Comparison of ENCODE assay signal across 14 cellular contexts in genomic region chr13:89465366-89465765, GRCh38.
DNase-seq lines count a peak whose midpoint lies in the region; ATAC-seq, FAIRE-seq and TF ChIP-seq lines count a peak whose summit lies in the region.
"Had no signal": no experiment of that assay in that cellular context is flagged by ENCODE, and none has a peak within 500 bp of the region (broad histone marks: within the 10 kb centered on the region; RNA-seq: fewer than 3 reads in every experiment).

No MANE protein-coding gene starts in this region.

- H3K36me3 ChIP-seq in GM12878 (ENCODE audit: control insufficient read depth in 2 of 2, insufficient read depth in 2 of 2, low read length in 1 of 2): no peaks in the 10 kb centered on the region

- no peak overlapping the region for H3K27ac ChIP-seq in GM12878 (ENCODE audit: control insufficient read depth, insufficient read depth)
- H3K27ac ChIP-seq: skin epidermis had no signal

- no peaks in the 10 kb centered on the region for H3K9me3 ChIP-seq in GM12878 (replicated peaks; ENCODE audit: control insufficient read depth, insufficient read depth, low read length)

- H3K4me2 ChIP-seq in GM12878 (ENCODE audit: control insufficient read depth, insufficient read depth): no peak overlapping the region

- peak; percentile 72 for ATAC-seq in GM21786 (IDR thresholded peaks at IDR 0.05; ENCODE audit: unreplicated experiment)
- peak; percentile 39 for ATAC-seq in HG03442 (IDR thresholded peaks at IDR 0.05; ENCODE audit: unreplicated experiment)
- peak; percentile 65 for ATAC-seq in GM12878
- no peak for ATAC-seq in HG03025 (IDR thresholded peaks at IDR 0.05; ENCODE audit: low FRiP score, unreplicated experiment)
- ATAC-seq: T-helper 17 cell had no signal

- POLR2A ChIA-PET in GM12878 (lab: Charles Lee): no interaction called here

- 0% methylated on average over 2 of the region's 2 CpGs for WGBS in GM12878 (ENCODE audit: insufficient coverage, insufficient replicate concordance, low lambda C conversion rate, missing lambda C conversion rate)

- no peak overlapping the region for H2AFZ ChIP-seq in GM12878 (ENCODE audit: control insufficient read depth, low read depth, low read length)

- H3K79me2 ChIP-seq in GM12878 (ENCODE audit: control insufficient read depth, insufficient read depth, low read length): no peaks in the 10 kb centered on the region

- in situ Hi-C loops in GM12878 (cut with MboI): no loop called here

- no peak overlapping the region for H3K4me3 ChIP-seq in GM12878
- H3K4me3 ChIP-seq: skin epidermis had no signal

- no peaks in the 10 kb centered on the region for H4K20me1 ChIP-seq in GM12878 (ENCODE audit: control insufficient read depth, insufficient read depth)

- DNase-seq in GM12878 (ENCODE audit: low read depth, low spot score) (peak; percentile 3), smooth muscle cell of the brain vasculature (ENCODE audit: low read depth, low spot score) (peak; percentile 49), SKM-1 treated with dmso at 0.1 percent for 144 hours (lab: John Stamatoyannopoulos, UW; ENCODE audit: unreplicated experiment) (no peak), AG08395 (ENCODE audit: low spot score) (no peak)
- DNase-seq: anterior cingulate cortex, DMS 273 treated with DMSO at 0.1 percent for 48 hours, NCI-H146, T-helper 17 cell had no signal

- no peak for TF ChIP-seq CTCF in GM12878 (IDR thresholded peaks at IDR 0.05 in 2 of 3, conservative IDR thresholded peaks at IDR 0.05 in 1 of 3; ENCODE audit: control insufficient read depth in 2 of 3, extremely low read depth in 1 of 3, insufficient read depth in 1 of 3, low read depth in 3 of 3, low read length in 3 of 3)

- no peaks in the 10 kb centered on the region for H3K27me3 ChIP-seq in GM12878 (replicated peaks in 1 of 2; ENCODE audit: control insufficient read depth in 2 of 2, insufficient read depth in 2 of 2, low read length in 1 of 2)

- TF ChIP-seq RAD21 in GM12878 (IDR thresholded peaks at IDR 0.05; ENCODE audit: insufficient read depth, low read depth, low read length): no peak

- H3K9ac ChIP-seq in GM12878 (ENCODE audit: control insufficient read depth, insufficient read depth, low read length): no peak overlapping the region

- FAIRE-seq in GM12878 (lab: Jason Lieb, UNC): no peak
- FAIRE-seq: endothelial cell of umbilical vein, GM18507 had no signal

- BruUV-seq in GM12878 (replicated peaks; lab: Mats Ljungman, UMichigan): no TSS peak

- RAD21 ChIA-PET in GM12878 (lab: Charles Lee; ENCODE audit: unreplicated experiment): no interaction called here

- TF ChIP-seq POLR2A in GM12878 (IDR thresholded peaks at IDR 0.05; ENCODE audit: low read depth, low read length): no peak

- SMC1A ChIA-PET in GM12878 (lab: Charles Lee; ENCODE audit: uncharacterized antibody, unreplicated experiment): no interaction called here

- H3K4me1 ChIP-seq in GM12878 (ENCODE audit: control insufficient read depth, insufficient read depth, low read length): no peaks in the 10 kb centered on the region

- no peak for TF ChIP-seq EP300 in GM12878 (IDR thresholded peaks at IDR 0.05; ENCODE audit: borderline replicate concordance in 1 of 2, control insufficient read depth in 1 of 2, low read depth in 2 of 2, low read length in 2 of 2)

- CTCF ChIA-PET in GM12878 (lab: Yijun Ruan, JAX): no interaction called here

- intact Hi-C loops in GM12878 (cut with micrococcal nuclease; ENCODE audit: unreplicated experiment): no loop called here

TF ChIP-seq in GM12878, 131 proteins besides CTCF, POLR2A, EP300 and RAD21:
- TF ChIP-seq FOXM1 (IDR thresholded peaks at IDR 0.05; ENCODE audit: low read depth, low read length) (no peak), RAD51 (IDR thresholded peaks at IDR 0.05) (no peak), SUPT20H (IDR thresholded peaks at IDR 0.05; ENCODE audit: borderline replicate concordance, control insufficient read depth, low read depth, low read length) (no peak), TCF7 (IDR thresholded peaks at IDR 0.05; ENCODE audit: borderline replicate concordance) (no peak), ZNF24 (IDR thresholded peaks at IDR 0.05) (no peak), BMI1 (IDR thresholded peaks at IDR 0.05; ENCODE audit: borderline replicate concordance) (no peak), RUNX3 (IDR thresholded peaks at IDR 0.05; ENCODE audit: low read length) (peak; percentile 47), YBX1 (IDR thresholded peaks at IDR 0.05) (no peak)

Comparison
In these comparisons a context has a peak if more than half of its experiments do, and no peak if none do; other contexts are left out.
1. DNase-seq: peak in GM12878 (single experiment) and smooth muscle cell of the brain vasculature (single experiment); none in SKM-1 treated with dmso at 0.1 percent for 144 hours (single experiment) and AG08395 (single experiment).